ENCODE assay signal across 1 cellular context in the genomic region with DNA sequence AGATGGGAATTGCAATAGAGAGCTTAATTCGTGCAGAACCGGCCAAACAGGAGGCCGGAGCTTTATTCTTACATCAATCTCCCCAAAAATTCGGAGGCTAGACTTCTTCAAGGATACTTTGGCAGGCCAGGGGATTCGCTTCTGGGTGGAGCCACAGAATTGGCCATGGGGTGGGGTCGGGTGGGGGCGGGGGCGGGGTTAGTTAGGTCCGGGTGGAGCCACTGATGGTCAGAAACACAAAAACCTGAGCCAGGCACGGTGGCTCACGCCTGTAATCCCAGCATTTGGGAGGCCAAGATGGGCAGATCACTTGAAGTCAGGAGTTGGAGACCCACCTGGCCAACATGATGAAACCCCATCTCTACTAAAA.
TF ChIP-seq lines count a peak whose summit lies in the region.

No MANE protein-coding gene starts in this region.

TF ChIP-seq in GM23338, 12 proteins besides CTCF, POLR2A, EP300 and RAD21 (continued from another document):
- TF ChIP-seq, protein P1, sequence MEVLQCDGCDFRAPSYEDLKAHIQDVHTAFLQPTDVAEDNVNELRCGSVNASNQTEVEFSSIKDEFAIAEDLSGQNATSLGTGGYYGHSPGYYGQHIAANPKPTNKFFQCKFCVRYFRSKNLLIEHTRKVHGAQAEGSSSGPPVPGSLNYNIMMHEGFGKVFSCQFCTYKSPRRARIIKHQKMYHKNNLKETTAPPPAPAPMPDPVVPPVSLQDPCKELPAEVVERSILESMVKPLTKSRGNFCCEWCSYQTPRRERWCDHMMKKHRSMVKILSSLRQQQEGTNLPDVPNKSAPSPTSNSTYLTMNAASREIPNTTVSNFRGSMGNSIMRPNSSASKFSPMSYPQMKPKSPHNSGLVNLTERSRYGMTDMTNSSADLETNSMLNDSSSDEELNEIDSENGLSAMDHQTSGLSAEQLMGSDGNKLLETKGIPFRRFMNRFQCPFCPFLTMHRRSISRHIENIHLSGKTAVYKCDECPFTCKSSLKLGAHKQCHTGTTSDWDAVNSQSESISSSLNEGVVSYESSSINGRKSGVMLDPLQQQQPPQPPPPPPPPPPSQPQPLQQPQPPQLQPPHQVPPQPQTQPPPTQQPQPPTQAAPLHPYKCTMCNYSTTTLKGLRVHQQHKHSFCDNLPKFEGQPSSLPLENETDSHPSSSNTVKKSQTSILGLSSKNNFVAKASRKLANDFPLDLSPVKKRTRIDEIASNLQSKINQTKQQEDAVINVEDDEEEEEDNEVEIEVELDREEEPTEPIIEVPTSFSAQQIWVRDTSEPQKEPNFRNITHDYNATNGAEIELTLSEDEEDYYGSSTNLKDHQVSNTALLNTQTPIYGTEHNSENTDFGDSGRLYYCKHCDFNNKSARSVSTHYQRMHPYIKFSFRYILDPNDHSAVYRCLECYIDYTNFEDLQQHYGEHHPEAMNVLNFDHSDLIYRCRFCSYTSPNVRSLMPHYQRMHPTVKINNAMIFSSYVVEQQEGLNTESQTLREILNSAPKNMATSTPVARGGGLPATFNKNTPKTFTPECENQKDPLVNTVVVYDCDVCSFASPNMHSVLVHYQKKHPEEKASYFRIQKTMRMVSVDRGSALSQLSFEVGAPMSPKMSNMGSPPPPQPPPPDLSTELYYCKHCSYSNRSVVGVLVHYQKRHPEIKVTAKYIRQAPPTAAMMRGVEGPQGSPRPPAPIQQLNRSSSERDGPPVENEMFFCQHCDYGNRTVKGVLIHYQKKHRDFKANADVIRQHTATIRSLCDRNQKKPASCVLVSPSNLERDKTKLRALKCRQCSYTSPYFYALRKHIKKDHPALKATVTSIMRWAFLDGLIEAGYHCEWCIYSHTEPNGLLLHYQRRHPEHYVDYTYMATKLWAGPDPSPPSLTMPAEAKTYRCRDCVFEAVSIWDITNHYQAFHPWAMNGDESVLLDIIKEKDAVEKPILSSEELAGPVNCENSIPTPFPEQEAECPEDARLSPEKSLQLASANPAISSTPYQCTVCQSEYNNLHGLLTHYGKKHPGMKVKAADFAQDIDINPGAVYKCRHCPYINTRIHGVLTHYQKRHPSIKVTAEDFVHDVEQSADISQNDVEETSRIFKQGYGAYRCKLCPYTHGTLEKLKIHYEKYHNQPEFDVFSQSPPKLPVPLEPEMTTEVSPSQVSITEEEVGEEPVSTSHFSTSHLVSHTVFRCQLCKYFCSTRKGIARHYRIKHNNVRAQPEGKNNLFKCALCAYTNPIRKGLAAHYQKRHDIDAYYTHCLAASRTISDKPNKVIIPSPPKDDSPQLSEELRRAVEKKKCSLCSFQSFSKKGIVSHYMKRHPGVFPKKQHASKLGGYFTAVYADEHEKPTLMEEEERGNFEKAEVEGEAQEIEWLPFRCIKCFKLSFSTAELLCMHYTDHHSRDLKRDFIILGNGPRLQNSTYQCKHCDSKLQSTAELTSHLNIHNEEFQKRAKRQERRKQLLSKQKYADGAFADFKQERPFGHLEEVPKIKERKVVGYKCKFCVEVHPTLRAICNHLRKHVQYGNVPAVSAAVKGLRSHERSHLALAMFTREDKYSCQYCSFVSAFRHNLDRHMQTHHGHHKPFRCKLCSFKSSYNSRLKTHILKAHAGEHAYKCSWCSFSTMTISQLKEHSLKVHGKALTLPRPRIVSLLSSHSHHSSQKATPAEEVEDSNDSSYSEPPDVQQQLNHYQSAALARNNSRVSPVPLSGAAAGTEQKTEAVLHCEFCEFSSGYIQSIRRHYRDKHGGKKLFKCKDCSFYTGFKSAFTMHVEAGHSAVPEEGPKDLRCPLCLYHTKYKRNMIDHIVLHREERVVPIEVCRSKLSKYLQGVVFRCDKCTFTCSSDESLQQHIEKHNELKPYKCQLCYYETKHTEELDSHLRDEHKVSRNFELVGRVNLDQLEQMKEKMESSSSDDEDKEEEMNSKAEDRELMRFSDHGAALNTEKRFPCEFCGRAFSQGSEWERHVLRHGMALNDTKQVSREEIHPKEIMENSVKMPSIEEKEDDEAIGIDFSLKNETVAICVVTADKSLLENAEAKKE (CRISPR knock-in tag; IDR thresholded peaks at IDR 0.05): no peak
- TF ChIP-seq EZH2 (IDR thresholded peaks at IDR 0.05; ENCODE audit: low read depth, unreplicated experiment): no peak
- TF ChIP-seq STAT1 (IDR thresholded peaks at IDR 0.05; ENCODE audit: unreplicated experiment): no peak
- TF ChIP-seq, protein P2, sequence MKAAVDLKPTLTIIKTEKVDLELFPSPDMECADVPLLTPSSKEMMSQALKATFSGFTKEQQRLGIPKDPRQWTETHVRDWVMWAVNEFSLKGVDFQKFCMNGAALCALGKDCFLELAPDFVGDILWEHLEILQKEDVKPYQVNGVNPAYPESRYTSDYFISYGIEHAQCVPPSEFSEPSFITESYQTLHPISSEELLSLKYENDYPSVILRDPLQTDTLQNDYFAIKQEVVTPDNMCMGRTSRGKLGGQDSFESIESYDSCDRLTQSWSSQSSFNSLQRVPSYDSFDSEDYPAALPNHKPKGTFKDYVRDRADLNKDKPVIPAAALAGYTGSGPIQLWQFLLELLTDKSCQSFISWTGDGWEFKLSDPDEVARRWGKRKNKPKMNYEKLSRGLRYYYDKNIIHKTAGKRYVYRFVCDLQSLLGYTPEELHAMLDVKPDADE (IDR thresholded peaks at IDR 0.05): no peak
- TF ChIP-seq EZH2phosphoT487 (IDR thresholded peaks at IDR 0.05; ENCODE audit: unreplicated experiment): no peak
TF ChIP-seq in GM23338: peak in this region for 0.
